20 cellular contexts compared by ENCODE assay signal in the genomic region with DNA sequence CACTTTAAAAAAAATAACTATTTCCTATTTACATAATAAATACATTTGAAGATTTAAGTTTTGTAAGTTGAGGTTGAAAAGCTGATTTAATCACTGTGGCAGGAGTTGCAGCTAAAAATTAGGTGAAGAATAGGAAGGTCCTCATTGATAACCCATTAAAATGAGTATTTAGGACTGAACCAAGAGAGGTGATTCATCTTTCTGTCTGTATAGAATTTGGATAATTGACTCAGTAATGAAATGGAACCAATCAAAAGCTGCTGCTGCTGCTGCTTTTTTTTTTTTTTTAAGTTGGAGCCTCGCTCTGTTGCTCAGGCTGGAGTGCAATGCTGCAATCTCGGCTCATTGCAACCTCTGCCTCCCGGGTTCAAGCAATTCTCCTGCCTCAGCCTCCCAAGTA.
"Had no signal": no experiment of that assay in that cellular context is flagged by ENCODE, and none has a peak within 500 bp of the region (broad histone marks: within the 10 kb centered on the region; RNA-seq: fewer than 3 reads in every experiment).

No MANE protein-coding gene starts in this region.

- H3K27ac ChIP-seq: dorsolateral prefrontal cortex, right lobe of liver, tibial nerve, upper lobe of left lung had no signal

- ATAC-seq: mucosa of descending colon; right lobe of liver; stimulated activated naive CD8-positive, alpha-beta T cell treated with anti-CD3 and anti-CD28 coated beads, Interleukin-15, Interleukin-2, amounts not matched to agents 100 U/mL and 50 U/mL, for 24 hours had no signal

- H3K4me3 Mint-ChIP-seq: mesothelial cell of epicardium, nephron progenitor cell had no signal

- H3K36me3 ChIP-seq: thoracic aorta, tibial nerve had no signal

- H3K4me3 ChIP-seq: dorsolateral prefrontal cortex, mucosa of descending colon, right lobe of liver, thoracic aorta, tibial nerve, upper lobe of left lung had no signal

- H3K9me3 ChIP-seq: mucosa of descending colon, right lobe of liver, thoracic aorta, tibial nerve, upper lobe of left lung had no signal

- H3K27me3 ChIP-seq: dorsolateral prefrontal cortex, right lobe of liver, tibial nerve, upper lobe of left lung had no signal

- H3K27ac Mint-ChIP-seq: mesothelial cell of epicardium had no signal

- H3K9me3 Mint-ChIP-seq: mesothelial cell of epicardium, naive B cell, nephron progenitor cell had no signal

- H3K27me3 Mint-ChIP-seq: naive B cell had no signal

- DNase-seq: cerebellar nuclear complex; dorsolateral prefrontal cortex; effector CD4-positive, alpha-beta T cell; head of caudate nucleus; mesenchymal stem cell; mucosa of descending colon; naive B cell; nephron progenitor cell; nucleus accumbens; right lobe of liver; small intestine; stimulated activated CD4-positive, alpha-beta T cell treated with anti-CD3 and anti-CD28 coated beads, Interleukin-12 subunit alpha, Interleukin-12 subunit beta, amount 100 ng/mL, for 4 hours; stimulated activated CD4-positive, alpha-beta T cell treated with anti-CD3 and anti-CD28 coated beads, Interleukin-1b, Interleukin-23, amount 100 ng/mL, for 48 hours; stimulated activated CD4-positive, alpha-beta T cell treated with anti-CD3 and anti-CD28 coated beads, Interleukin-4, amount 100 ng/mL, for 1 hour; stimulated activated CD8-positive, alpha-beta memory T cell treated with anti-CD3 and anti-CD28 coated beads, Interleukin-4, amount 100 ng/mL, for 48 hours; stimulated activated naive CD8-positive, alpha-beta T cell treated with anti-CD3 and anti-CD28 coated beads, Interleukin-15, Interleukin-2, amounts not matched to agents 100 U/mL and 50 U/mL, for 24 hours; upper lobe of left lung had no signal
